20 cellular contexts compared by ENCODE assay signal in genomic region chr16:85844786-85845185, GRCh38. TPM values are rescaled to one million over a fixed set of nuclear protein-coding genes. Genes with fewer than 3 reads are reported as not detected.
DNase-seq lines count a peak whose midpoint lies in the region; ATAC-seq and TF ChIP-seq lines count a peak whose summit lies in the region.
"Had no signal": no experiment of that assay in that cellular context is flagged by ENCODE, and none has a peak within 500 bp of the region (broad histone marks: within the 10 kb centered on the region; RNA-seq: fewer than 3 reads in every experiment).

No MANE protein-coding gene starts in this region.

- H3K27ac Mint-ChIP-seq in activated naive CD8-positive, alpha-beta T cell = peak overlapping the region; percentile 80
- H3K27ac Mint-ChIP-seq in activated naive CD8-positive, alpha-beta T cell treated with anti-CD3 and anti-CD28 coated beads, Interleukin-2, amount 50 U/mL, for 24 hours = no peak overlapping the region
- H3K27ac Mint-ChIP-seq: T-helper 1 cell treated with Interleukin-12 subunit alpha and Interleukin-12 subunit beta and Interleukin-4 antibody, amounts not matched to agents 30 μg/mL and 1 μg/mL, for 36 hours had no signal

- ATAC-seq in activated naive CD8-positive, alpha-beta T cell treated with anti-CD3 and anti-CD28 coated beads, Interleukin-2, amount 50 U/mL, for 24 hours = no peak
- ATAC-seq in left colon (peak; percentile 84), GM21619 (IDR thresholded peaks at IDR 0.05; ENCODE audit: unreplicated experiment) (no peak), HG02623 (IDR thresholded peaks at IDR 0.05; ENCODE audit: unreplicated experiment) (no peak)
- ATAC-seq: activated T-cell treated with anti-CD3 and anti-CD28 coated beads, Interleukin-2, amount 50 U/mL, for 4 hours had no signal

- no peaks in the 10 kb centered on the region for H3K36me3 Mint-ChIP-seq in activated naive CD8-positive, alpha-beta T cell
- no peaks in the 10 kb centered on the region for H3K36me3 Mint-ChIP-seq in activated naive CD8-positive, alpha-beta T cell treated with anti-CD3 and anti-CD28 coated beads, Interleukin-2, amount 50 U/mL, for 24 hours (ENCODE audit: low read depth)

- no peak for TF ChIP-seq EP300 in stomach (IDR thresholded peaks at IDR 0.05)

- H3K27me3 Mint-ChIP-seq in activated naive CD8-positive, alpha-beta T cell = peaks cover 8% of the 10 kb centered on the region
- H3K27me3 Mint-ChIP-seq in activated naive CD8-positive, alpha-beta T cell treated with anti-CD3 and anti-CD28 coated beads, Interleukin-2, amount 50 U/mL, for 24 hours = peaks cover 22% of the 10 kb centered on the region

- no peak for DNase-seq in activated naive CD8-positive, alpha-beta T cell treated with anti-CD3 and anti-CD28 coated beads, Interleukin-2, amount 50 U/mL, for 24 hours
- DNase-seq in SKM-1 (lab: John Stamatoyannopoulos, UW; ENCODE audit: unreplicated experiment) (peak; percentile 45), left colon (peak in 1 of 2 donors; percentile 52), stomach (peak; percentile 40), esophagus squamous epithelium (lab: John Stamatoyannopoulos, UW) (no peak)
- DNase-seq: activated CD4-positive, alpha-beta T cell treated with anti-CD3 and anti-CD28 coated beads for 1 hour; activated T-cell treated with anti-CD3 and anti-CD28 coated beads, Interleukin-2, amount 50 U/mL, for 4 hours; DMS 273 treated with DMSO at 0.1 percent for 48 hours; erythroblast; GM23248; NCI-H2081 treated with DMSO at 0.1 percent for 48 hours; NCI-H526 treated with DMSO at 0.1 percent for 48 hours; thyroid gland had no signal

- H3K4me3 Mint-ChIP-seq in activated naive CD8-positive, alpha-beta T cell = no peak overlapping the region
- H3K4me3 Mint-ChIP-seq in activated naive CD8-positive, alpha-beta T cell treated with anti-CD3 and anti-CD28 coated beads, Interleukin-2, amount 50 U/mL, for 24 hours = no peak overlapping the region
- H3K4me3 Mint-ChIP-seq: activated T-cell treated with anti-CD3 and anti-CD28 coated beads, Interleukin-2, amount 50 U/mL, for 4 hours; T-helper 1 cell treated with Interleukin-12 subunit alpha and Interleukin-12 subunit beta and Interleukin-4 antibody, amounts not matched to agents 30 μg/mL and 1 μg/mL, for 36 hours had no signal

- H3K4me1 Mint-ChIP-seq in activated naive CD8-positive, alpha-beta T cell (ENCODE audit: low read depth) = peaks cover 8% of the 10 kb centered on the region
- peaks cover 5% of the 10 kb centered on the region for H3K4me1 Mint-ChIP-seq in activated naive CD8-positive, alpha-beta T cell treated with anti-CD3 and anti-CD28 coated beads, Interleukin-2, amount 50 U/mL, for 24 hours

- H3K27me3 ChIP-seq in stomach (peaks cover 0 to 34% (median 0%) of the 10 kb centered on the region in 3 donors), esophagus squamous epithelium (peaks cover 0 to 69% (median 3%) of the 10 kb centered on the region in 4 donors)
- H3K27me3 ChIP-seq: thyroid gland had no signal

- no peak overlapping the region for H3K4me3 ChIP-seq in stomach
- H3K4me3 ChIP-seq in esophagus squamous epithelium = no peak overlapping the region
- H3K4me3 ChIP-seq: GM23248, thyroid gland had no signal

- intact Hi-C loops in left colon (cut with DNase I, micrococcal nuclease) = no loop called here
- intact Hi-C loops in stomach (cut with DNase I; ENCODE audit: low total_unique reads) = no loop called here
- intact Hi-C loops in esophagus squamous epithelium (cut with DNase I) = no loop called here

- H3K9me3 Mint-ChIP-seq in activated naive CD8-positive, alpha-beta T cell (ENCODE audit: low read depth) = no peaks in the 10 kb centered on the region
- H3K9me3 Mint-ChIP-seq in activated naive CD8-positive, alpha-beta T cell treated with anti-CD3 and anti-CD28 coated beads, Interleukin-2, amount 50 U/mL, for 24 hours = no peaks in the 10 kb centered on the region
- H3K9me3 Mint-ChIP-seq: T-helper 1 cell treated with Interleukin-12 subunit alpha and Interleukin-12 subunit beta and Interleukin-4 antibody, amounts not matched to agents 30 μg/mL and 1 μg/mL, for 36 hours had no signal

- TF ChIP-seq CTCF in stomach (IDR thresholded peaks at IDR 0.05) (no peak), esophagus squamous epithelium (IDR thresholded peaks at IDR 0.05) (no peak)

- WGBS in stomach, 5 donors = 6 to 11% (median 9%) methylated on average over 15 of the region's 15 CpGs
- WGBS in esophagus squamous epithelium, 2 donors = 11 to 22% methylated on average over 13 to 15 of the region's 15 CpGs

- H3K36me3 ChIP-seq in stomach (no peaks in the 10 kb centered on the region), esophagus squamous epithelium (no peaks in the 10 kb centered on the region)
- H3K36me3 ChIP-seq: thyroid gland had no signal

- H3K9me3 ChIP-seq in stomach (no peaks in the 10 kb centered on the region), esophagus squamous epithelium (no peaks in the 10 kb centered on the region)
- H3K9me3 ChIP-seq: thyroid gland had no signal

- TF ChIP-seq POLR2A in stomach (IDR thresholded peaks at IDR 0.05) = no peak
- no peak for TF ChIP-seq POLR2A in esophagus squamous epithelium (IDR thresholded peaks at IDR 0.05)

- H3K27ac ChIP-seq in stomach (no peak overlapping the region), esophagus squamous epithelium (no peak overlapping the region)
- H3K27ac ChIP-seq: GM23248, RWPE1, thyroid gland had no signal

- peaks cover 15 to 24% (median 20%) of the 10 kb centered on the region in 4 donors for H3K4me1 ChIP-seq in stomach
- no peaks in the 10 kb centered on the region for H3K4me1 ChIP-seq in esophagus squamous epithelium
- H3K4me1 ChIP-seq: thyroid gland had no signal

RNA-seq across cellular contexts. Expression of gene COX4I1, which starts 45.3 kb away (rescaled TPM):
- 1,000 to 10,000 TPM; 1,115 to 1,368 TPM for total RNA-seq in left colon
- 100 to 1,000 TPM in 4 of 5 donors, 10 to 100 TPM in 1; 57.2 to 703 (median 434) TPM for total RNA-seq in stomach
- polyA plus RNA-seq in stomach = 1,000 to 10,000 TPM; 1,255 to 1,368 (median 1,353) TPM
- total RNA-seq in esophagus squamous epithelium = 100 to 1,000 TPM; 497 to 580 (median 549) TPM

RNA-seq across cellular contexts. Expression of gene EMC8, which starts 45.4 kb away (rescaled TPM):
- total RNA-seq in left colon (10 to 100 TPM; 31.2 to 31.3 TPM), stomach (10 to 100 TPM in 4 of 5 donors, 1 to 10 TPM in 1; 1.8 to 38.8 (median 20.0) TPM), esophagus squamous epithelium (10 to 100 TPM; 18.7 to 32.4 (median 23.9) TPM)
- polyA plus RNA-seq in stomach = 10 to 100 TPM; 10.5 to 18.0 (median 11.3) TPM

RNA-seq across cellular contexts. Expression of gene IRF8, which starts 54.2 kb away (rescaled TPM):
- 10 to 100 TPM; 41.9 to 48.7 TPM for total RNA-seq in left colon
- total RNA-seq in stomach = 10 to 100 TPM; 10.3 to 49.8 (median 20.3) TPM
- polyA plus RNA-seq in stomach = 1 to 10 TPM; 5.2 to 8.2 (median 7.3) TPM
- total RNA-seq in esophagus squamous epithelium = 10 to 100 TPM in 1 of 4 donors, 1 to 10 TPM in 2, not detected in 1; 1.4 to 13.0 (median 8.8) TPM
- total RNA-seq: GM23248, myocyte, pulmonary artery endothelial cell had no signal

Comparison
In these comparisons a context has a peak if more than half of its experiments do, and no peak if none do; other contexts are left out.
1. DNase-seq: peak in SKM-1 (single experiment) and stomach (single experiment); none in activated naive CD8-positive, alpha-beta T cell treated with anti-CD3 and anti-CD28 coated beads, Interleukin-2, amount 50 U/mL, for 24 hours (single experiment) and esophagus squamous epithelium (single experiment).